Comparison of ENCODE assay signal across 23 cellular contexts in the genomic region with DNA sequence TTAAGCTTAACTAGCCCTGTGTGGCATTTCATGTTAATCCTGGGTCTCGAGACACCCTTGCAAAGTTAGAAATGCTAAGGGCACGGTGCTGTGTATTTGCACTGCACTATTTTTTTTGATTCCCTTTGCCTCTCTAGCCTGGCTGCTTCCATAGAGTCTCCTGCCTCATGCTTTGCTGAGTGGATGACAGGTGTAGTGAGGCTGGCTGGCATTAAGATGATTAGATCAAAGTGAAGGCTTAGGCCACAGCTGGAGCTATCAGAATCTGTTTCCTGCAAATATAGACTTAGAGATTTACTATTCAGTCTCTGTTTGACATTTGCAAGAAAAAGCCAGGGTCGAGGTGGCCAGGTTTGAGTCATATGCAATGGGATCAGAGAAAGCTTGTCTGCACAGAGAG.
"Had no signal": no experiment of that assay in that cellular context is flagged by ENCODE, and none has a peak within 500 bp of the region (broad histone marks: within the 10 kb centered on the region; RNA-seq: fewer than 3 reads in every experiment).

No MANE protein-coding gene starts in this region.

- H3K27ac ChIP-seq: colonic mucosa, epithelial cell of prostate, esophagus squamous epithelium, gastrocnemius medialis, heart right ventricle, left lung, lower lobe of right lung had no signal

- FAIRE-seq: endometrium, islet of Langerhans, keratinocyte had no signal

- DNase-seq: colonic mucosa; cortex of kidney; effector CD8-positive, alpha-beta T cell; effector memory CD8-positive, alpha-beta T cell; erythroblast; esophagus squamous epithelium; foreskin fibroblast; foreskin melanocyte; gastrocnemius medialis; glutamatergic neuron; heart right ventricle; hippocampal formation; left cardiac atrium; left lung; left ventricle myocardium superior; lower lobe of right lung; mesenchymal stem cell; mucosa of descending colon; naive B cell had no signal

- H3K4me1 ChIP-seq: colonic mucosa, esophagus squamous epithelium, gastrocnemius medialis, heart right ventricle, left lung, lower lobe of right lung had no signal

- H3K9me3 ChIP-seq: colonic mucosa, esophagus squamous epithelium, gastrocnemius medialis, lower lobe of right lung had no signal

- H3K4me3 ChIP-seq: colonic mucosa, esophagus squamous epithelium, gastrocnemius medialis, heart right ventricle, left lung, lower lobe of right lung, mucosa of descending colon had no signal

- H3K27me3 ChIP-seq: colonic mucosa, gastrocnemius medialis had no signal

- H3K36me3 ChIP-seq: colonic mucosa, esophagus squamous epithelium, gastrocnemius medialis, heart right ventricle, left lung, lower lobe of right lung had no signal
